Comparison of ENCODE assay signal across 1 cellular context in the genomic region with DNA sequence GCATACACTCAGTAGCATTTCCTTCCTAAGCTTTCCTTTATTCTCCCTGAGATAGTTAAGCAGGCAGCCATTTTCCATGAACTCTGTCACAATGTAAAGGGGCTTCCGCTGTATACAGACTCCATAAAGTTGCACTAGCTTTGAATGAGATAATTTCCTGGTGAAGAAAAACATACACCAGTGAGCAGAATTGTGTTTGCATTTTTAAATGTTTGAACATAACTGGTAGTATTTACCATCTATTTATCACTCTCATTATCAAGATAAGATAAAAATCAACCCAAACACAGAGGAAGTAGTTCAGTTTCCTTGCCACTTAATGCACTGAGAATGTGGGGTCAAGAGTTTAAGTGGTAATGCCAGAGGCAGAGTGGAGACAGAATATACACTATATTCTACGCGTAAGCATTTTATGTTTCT.
TF ChIP-seq lines count a peak whose summit lies in the region.

No MANE protein-coding gene starts in this region.

TF ChIP-seq in HEK293, 187 proteins besides CTCF, POLR2A, EP300 and RAD21 (continued from another document):
- no peak for TF ChIP-seq ZNF768 (tag by site-specific recombination; IDR thresholded peaks at IDR 0.05)
- TF ChIP-seq ZNF23 (tag by site-specific recombination; IDR thresholded peaks at IDR 0.05; ENCODE audit: borderline replicate concordance), result no peak
- no peak for TF ChIP-seq ZNF391 (tag by site-specific recombination; IDR thresholded peaks at IDR 0.05; ENCODE audit: borderline replicate concordance, low read depth)
- TF ChIP-seq, protein P1, sequence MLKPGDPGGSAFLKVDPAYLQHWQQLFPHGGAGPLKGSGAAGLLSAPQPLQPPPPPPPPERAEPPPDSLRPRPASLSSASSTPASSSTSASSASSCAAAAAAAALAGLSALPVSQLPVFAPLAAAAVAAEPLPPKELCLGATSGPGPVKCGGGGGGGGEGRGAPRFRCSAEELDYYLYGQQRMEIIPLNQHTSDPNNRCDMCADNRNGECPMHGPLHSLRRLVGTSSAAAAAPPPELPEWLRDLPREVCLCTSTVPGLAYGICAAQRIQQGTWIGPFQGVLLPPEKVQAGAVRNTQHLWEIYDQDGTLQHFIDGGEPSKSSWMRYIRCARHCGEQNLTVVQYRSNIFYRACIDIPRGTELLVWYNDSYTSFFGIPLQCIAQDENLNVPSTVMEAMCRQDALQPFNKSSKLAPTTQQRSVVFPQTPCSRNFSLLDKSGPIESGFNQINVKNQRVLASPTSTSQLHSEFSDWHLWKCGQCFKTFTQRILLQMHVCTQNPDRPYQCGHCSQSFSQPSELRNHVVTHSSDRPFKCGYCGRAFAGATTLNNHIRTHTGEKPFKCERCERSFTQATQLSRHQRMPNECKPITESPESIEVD (tag by site-specific recombination; IDR thresholded peaks at IDR 0.05), result peak; percentile 30; the same call in 1 of the 2 replicates
- TF ChIP-seq TRIM28 (IDR thresholded peaks at IDR 0.05; ENCODE audit: borderline replicate concordance, low read length), result 0 out of 2 replicates have a peak, but pooled peaks have one; percentile 53
- no peak for TF ChIP-seq GFI1B (tag by site-specific recombination; IDR thresholded peaks at IDR 0.05)
TF ChIP-seq in HEK293: peak in this region for 4.
